Comparison of ENCODE assay signal across 1 cellular context in the genomic region with DNA sequence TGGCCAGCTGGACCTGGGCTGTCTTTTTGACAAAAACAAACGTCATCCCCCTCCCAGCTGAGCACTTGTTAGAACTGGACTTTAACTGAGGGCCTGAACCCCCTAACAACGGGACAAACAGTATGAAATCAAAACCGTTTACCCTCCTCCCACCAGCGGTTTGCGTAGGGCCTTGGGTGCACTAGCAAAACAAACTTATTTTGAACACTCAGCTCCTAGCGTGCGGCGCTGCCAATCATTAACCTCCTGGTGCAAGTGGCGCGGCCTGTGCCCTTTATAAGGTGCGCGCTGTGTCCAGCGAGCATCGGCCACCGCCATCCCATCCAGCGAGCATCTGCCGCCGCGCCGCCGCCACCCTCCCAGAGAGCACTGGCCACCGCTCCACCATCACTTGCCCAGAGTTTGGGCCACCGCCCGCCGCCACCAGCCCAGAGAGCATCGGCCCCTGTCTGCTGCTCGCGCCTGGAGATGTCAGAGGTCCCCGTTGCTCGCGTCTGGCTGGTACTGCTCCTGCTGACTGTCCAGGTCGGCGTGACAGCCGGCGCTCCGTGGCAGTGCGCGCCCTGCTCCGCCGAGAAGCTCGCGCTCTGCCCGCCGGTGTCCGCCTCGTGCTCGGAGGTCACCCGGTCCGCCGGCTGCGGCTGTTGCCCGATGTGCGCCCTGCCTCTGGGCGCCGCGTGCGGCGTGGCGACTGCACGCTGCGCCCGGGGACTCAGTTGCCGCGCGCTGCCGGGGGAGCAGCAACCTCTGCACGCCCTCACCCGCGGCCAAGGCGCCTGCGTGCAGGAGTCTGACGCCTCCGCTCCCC.
TF ChIP-seq lines count a peak whose summit lies in the region.

A gene (plus strand): TSS at position 304 of the 808 bp plus-strand sequence. CDS start 165 bp downstream, at position 469.

TF ChIP-seq in HepG2, 621 proteins besides CTCF, POLR2A, EP300 and RAD21 (continued from another document and continues in another):
- TF ChIP-seq, protein P1, sequence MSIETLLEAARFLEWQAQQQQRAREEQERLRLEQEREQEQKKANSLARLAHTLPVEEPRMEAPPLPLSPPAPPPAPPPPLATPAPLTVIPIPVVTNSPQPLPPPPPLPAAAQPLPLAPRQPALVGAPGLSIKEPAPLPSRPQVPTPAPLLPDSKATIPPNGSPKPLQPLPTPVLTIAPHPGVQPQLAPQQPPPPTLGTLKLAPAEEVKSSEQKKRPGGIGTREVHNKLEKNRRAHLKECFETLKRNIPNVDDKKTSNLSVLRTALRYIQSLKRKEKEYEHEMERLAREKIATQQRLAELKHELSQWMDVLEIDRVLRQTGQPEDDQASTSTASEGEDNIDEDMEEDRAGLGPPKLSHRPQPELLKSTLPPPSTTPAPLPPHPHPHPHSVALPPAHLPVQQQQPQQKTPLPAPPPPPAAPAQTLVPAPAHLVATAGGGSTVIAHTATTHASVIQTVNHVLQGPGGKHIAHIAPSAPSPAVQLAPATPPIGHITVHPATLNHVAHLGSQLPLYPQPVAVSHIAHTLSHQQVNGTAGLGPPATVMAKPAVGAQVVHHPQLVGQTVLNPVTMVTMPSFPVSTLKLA (IDR thresholded peaks at IDR 0.05): 0 out of 2 replicates have a peak, but pooled peaks have one; percentile 31
- TF ChIP-seq NAIF1 (CRISPR knock-in tag; IDR thresholded peaks at IDR 0.05; ENCODE audit: borderline replicate concordance): peak; percentile 83; the same call in 1 of the 2 replicates
- TF ChIP-seq ZNF589 (CRISPR knock-in tag; conservative IDR thresholded peaks at IDR 0.05): peak; percentile 98
- peak; percentile 66 for TF ChIP-seq BCL6 (CRISPR knock-in tag; IDR thresholded peaks at IDR 0.05)
- peak; percentile 93 for TF ChIP-seq ZNF430 (CRISPR knock-in tag; IDR thresholded peaks at IDR 0.05)
- peak; percentile 65; the same call in 1 of the 2 replicates for TF ChIP-seq ZNF598 (CRISPR knock-in tag; IDR thresholded peaks at IDR 0.05; ENCODE audit: borderline replicate concordance)
- TF ChIP-seq REPIN1 (CRISPR knock-in tag; IDR thresholded peaks at IDR 0.05; ENCODE audit: borderline replicate concordance, low read depth): peak; percentile 30; the same call in 1 of the 2 replicates
- TF ChIP-seq, protein P2, sequence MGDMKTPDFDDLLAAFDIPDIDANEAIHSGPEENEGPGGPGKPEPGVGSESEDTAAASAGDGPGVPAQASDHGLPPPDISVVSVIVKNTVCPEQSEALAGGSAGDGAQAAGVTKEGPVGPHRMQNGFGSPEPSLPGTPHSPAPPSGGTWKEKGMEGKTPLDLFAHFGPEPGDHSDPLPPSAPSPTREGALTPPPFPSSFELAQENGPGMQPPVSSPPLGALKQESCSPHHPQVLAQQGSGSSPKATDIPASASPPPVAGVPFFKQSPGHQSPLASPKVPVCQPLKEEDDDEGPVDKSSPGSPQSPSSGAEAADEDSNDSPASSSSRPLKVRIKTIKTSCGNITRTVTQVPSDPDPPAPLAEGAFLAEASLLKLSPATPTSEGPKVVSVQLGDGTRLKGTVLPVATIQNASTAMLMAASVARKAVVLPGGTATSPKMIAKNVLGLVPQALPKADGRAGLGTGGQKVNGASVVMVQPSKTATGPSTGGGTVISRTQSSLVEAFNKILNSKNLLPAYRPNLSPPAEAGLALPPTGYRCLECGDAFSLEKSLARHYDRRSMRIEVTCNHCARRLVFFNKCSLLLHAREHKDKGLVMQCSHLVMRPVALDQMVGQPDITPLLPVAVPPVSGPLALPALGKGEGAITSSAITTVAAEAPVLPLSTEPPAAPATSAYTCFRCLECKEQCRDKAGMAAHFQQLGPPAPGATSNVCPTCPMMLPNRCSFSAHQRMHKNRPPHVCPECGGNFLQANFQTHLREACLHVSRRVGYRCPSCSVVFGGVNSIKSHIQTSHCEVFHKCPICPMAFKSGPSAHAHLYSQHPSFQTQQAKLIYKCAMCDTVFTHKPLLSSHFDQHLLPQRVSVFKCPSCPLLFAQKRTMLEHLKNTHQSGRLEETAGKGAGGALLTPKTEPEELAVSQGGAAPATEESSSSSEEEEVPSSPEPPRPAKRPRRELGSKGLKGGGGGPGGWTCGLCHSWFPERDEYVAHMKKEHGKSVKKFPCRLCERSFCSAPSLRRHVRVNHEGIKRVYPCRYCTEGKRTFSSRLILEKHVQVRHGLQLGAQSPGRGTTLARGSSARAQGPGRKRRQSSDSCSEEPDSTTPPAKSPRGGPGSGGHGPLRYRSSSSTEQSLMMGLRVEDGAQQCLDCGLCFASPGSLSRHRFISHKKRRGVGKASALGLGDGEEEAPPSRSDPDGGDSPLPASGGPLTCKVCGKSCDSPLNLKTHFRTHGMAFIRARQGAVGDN (CRISPR knock-in tag; IDR thresholded peaks at IDR 0.05): peak; percentile 95
- TF ChIP-seq, protein P3, sequence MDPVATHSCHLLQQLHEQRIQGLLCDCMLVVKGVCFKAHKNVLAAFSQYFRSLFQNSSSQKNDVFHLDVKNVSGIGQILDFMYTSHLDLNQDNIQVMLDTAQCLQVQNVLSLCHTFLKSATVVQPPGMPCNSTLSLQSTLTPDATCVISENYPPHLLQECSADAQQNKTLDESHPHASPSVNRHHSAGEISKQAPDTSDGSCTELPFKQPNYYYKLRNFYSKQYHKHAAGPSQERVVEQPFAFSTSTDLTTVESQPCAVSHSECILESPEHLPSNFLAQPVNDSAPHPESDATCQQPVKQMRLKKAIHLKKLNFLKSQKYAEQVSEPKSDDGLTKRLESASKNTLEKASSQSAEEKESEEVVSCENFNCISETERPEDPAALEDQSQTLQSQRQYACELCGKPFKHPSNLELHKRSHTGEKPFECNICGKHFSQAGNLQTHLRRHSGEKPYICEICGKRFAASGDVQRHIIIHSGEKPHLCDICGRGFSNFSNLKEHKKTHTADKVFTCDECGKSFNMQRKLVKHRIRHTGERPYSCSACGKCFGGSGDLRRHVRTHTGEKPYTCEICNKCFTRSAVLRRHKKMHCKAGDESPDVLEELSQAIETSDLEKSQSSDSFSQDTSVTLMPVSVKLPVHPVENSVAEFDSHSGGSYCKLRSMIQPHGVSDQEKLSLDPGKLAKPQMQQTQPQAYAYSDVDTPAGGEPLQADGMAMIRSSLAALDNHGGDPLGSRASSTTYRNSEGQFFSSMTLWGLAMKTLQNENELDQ (CRISPR knock-in tag; IDR thresholded peaks at IDR 0.05; ENCODE audit: borderline replicate concordance): no peak
- TF ChIP-seq, protein P4, sequence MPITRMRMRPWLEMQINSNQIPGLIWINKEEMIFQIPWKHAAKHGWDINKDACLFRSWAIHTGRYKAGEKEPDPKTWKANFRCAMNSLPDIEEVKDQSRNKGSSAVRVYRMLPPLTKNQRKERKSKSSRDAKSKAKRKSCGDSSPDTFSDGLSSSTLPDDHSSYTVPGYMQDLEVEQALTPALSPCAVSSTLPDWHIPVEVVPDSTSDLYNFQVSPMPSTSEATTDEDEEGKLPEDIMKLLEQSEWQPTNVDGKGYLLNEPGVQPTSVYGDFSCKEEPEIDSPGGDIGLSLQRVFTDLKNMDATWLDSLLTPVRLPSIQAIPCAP (CRISPR knock-in tag; IDR thresholded peaks at IDR 0.05; ENCODE audit: low read depth): peak; percentile 72
- TF ChIP-seq, protein P5, sequence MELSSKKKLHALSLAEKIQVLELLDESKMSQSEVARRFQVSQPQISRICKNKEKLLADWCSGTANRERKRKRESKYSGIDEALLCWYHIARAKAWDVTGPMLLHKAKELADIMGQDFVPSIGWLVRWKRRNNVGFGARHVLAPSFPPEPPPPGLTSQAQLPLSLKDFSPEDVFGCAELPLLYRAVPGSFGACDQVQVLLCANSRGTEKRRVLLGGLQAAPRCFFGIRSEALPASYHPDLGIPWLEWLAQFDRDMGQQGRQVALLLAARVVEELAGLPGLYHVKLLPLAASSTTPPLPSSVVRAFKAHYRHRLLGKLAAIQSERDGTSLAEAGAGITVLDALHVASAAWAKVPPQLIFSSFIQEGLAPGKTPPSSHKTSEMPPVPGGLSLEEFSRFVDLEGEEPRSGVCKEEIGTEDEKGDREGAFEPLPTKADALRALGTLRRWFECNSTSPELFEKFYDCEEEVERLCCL (CRISPR knock-in tag; IDR thresholded peaks at IDR 0.05; ENCODE audit: borderline replicate concordance): no peak
- TF ChIP-seq, protein P6, sequence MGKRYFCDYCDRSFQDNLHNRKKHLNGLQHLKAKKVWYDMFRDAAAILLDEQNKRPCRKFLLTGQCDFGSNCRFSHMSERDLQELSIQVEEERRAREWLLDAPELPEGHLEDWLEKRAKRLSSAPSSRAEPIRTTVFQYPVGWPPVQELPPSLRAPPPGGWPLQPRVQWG (CRISPR knock-in tag; IDR thresholded peaks at IDR 0.05; ENCODE audit: borderline replicate concordance, low read depth): no peak
- TF ChIP-seq, protein P7, sequence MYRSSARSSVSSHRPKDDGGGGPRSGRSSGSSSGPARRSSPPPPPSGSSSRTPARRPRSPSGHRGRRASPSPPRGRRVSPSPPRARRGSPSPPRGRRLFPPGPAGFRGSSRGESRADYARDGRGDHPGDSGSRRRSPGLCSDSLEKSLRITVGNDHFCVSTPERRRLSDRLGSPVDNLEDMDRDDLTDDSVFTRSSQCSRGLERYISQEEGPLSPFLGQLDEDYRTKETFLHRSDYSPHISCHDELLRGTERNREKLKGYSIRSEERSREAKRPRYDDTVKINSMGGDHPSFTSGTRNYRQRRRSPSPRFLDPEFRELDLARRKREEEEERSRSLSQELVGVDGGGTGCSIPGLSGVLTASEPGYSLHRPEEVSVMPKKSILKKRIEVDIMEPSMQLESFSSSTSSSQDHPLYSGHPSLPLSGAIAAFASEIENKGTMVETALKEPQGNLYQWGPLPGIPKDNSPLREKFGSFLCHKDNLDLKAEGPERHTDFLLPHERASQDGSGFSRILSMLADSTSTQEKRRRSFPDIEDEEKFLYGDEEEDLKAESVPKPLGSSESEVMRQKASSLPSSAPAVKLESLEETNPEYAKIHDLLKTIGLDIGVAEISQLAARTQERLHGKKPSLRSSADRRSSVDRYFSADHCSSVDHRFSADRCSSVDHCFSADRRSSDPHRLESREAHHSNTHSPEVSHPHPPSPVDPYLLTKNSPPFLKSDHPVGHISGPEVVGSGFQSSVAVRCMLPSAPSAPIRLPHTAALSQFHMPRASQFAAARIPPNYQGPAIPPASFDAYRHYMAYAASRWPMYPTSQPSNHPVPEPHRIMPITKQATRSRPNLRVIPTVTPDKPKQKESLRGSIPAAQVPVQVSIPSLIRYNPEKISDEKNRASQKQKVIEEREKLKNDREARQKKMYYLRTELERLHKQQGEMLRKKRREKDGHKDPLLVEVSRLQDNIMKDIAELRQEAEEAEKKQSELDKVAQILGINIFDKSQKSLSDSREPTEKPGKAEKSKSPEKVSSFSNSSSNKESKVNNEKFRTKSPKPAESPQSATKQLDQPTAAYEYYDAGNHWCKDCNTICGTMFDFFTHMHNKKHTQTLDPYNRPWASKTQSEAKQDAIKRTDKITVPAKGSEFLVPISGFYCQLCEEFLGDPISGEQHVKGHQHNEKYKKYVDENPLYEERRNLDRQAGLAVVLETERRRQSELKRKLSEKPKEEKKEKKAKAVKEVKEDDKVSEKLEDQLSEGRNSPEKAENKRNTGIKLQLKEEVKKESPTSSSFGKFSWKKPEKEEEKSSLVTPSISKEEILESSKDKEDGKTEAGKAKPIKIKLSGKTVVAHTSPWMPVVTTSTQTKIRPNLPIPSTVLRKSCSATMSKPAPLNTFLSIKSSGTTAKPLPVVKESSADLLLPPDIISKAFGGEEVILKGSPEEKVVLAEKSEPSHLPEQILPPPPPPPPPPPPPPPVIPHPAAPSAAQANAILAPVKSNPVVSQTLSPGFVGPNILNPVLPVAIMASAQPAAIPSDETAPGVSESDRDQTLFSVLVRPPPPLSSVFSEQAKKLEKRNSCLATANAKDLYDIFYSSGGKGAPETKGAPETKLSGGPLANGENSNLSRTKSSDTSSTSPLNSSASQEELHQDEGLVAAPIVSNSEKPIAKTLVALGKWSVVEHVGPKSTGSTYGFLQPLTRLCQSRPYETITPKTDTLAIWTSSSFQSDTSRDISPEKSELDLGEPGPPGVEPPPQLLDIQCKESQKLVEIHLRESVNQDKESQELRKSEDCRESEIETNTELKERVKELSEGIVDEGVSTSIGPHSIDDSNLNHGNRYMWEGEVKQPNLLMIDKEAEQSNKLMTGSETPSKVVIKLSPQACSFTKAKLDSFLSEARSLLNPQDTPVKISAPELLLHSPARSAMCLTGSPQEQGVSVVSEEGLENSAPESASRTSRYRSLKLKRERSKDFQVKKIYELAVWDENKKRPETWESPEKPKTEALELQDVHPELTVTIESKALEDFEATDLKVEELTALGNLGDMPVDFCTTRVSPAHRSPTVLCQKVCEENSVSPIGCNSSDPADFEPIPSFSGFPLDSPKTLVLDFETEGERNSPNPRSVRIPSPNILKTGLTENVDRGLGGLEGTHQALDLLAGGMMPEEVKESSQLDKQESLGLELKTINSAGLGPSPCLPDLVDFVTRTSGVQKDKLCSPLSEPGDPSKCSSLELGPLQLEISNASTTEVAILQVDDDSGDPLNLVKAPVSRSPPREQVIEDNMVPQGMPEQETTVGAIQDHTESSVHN (CRISPR knock-in tag; IDR thresholded peaks at IDR 0.05): peak; percentile 76; the same call in 1 of the 2 replicates
- TF ChIP-seq ZNF761 (CRISPR knock-in tag; conservative IDR thresholded peaks at IDR 0.05): peak; percentile 91
- TF ChIP-seq, protein P8, sequence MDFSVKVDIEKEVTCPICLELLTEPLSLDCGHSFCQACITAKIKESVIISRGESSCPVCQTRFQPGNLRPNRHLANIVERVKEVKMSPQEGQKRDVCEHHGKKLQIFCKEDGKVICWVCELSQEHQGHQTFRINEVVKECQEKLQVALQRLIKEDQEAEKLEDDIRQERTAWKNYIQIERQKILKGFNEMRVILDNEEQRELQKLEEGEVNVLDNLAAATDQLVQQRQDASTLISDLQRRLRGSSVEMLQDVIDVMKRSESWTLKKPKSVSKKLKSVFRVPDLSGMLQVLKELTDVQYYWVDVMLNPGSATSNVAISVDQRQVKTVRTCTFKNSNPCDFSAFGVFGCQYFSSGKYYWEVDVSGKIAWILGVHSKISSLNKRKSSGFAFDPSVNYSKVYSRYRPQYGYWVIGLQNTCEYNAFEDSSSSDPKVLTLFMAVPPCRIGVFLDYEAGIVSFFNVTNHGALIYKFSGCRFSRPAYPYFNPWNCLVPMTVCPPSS (IDR thresholded peaks at IDR 0.05): no peak
- TF ChIP-seq ZNF337 (CRISPR knock-in tag; IDR thresholded peaks at IDR 0.05; ENCODE audit: borderline replicate concordance, low read depth): no peak
- no peak for TF ChIP-seq NFE2L2 (IDR thresholded peaks at IDR 0.05; ENCODE audit: low read length)
- peak in 1 of 2 experiments; percentile 81; a peak in 2 of 4 replicates for TF ChIP-seq KLF16 (CRISPR knock-in tag; IDR thresholded peaks at IDR 0.05)
- peak; percentile 40; the same call in 1 of the 2 replicates for TF ChIP-seq TOE1 (CRISPR knock-in tag; IDR thresholded peaks at IDR 0.05)
- TF ChIP-seq PRPF4 (IDR thresholded peaks at IDR 0.05; ENCODE audit: low read depth, low read length, poor library complexity, severe bottlenecking): no peak
- TF ChIP-seq, protein P9, sequence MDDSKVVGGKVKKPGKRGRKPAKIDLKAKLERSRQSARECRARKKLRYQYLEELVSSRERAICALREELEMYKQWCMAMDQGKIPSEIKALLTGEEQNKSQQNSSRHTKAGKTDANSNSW (CRISPR knock-in tag; IDR thresholded peaks at IDR 0.05; ENCODE audit: borderline replicate concordance): peak; percentile 73; the same call in 1 of the 2 replicates
- peak; percentile 55 for TF ChIP-seq RFX3 (CRISPR knock-in tag; IDR thresholded peaks at IDR 0.05)
- TF ChIP-seq, protein P10, sequence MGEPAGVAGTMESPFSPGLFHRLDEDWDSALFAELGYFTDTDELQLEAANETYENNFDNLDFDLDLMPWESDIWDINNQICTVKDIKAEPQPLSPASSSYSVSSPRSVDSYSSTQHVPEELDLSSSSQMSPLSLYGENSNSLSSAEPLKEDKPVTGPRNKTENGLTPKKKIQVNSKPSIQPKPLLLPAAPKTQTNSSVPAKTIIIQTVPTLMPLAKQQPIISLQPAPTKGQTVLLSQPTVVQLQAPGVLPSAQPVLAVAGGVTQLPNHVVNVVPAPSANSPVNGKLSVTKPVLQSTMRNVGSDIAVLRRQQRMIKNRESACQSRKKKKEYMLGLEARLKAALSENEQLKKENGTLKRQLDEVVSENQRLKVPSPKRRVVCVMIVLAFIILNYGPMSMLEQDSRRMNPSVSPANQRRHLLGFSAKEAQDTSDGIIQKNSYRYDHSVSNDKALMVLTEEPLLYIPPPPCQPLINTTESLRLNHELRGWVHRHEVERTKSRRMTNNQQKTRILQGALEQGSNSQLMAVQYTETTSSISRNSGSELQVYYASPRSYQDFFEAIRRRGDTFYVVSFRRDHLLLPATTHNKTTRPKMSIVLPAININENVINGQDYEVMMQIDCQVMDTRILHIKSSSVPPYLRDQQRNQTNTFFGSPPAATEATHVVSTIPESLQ (CRISPR knock-in tag; conservative IDR thresholded peaks at IDR 0.05): no peak
- TF ChIP-seq ADNP (CRISPR knock-in tag; IDR thresholded peaks at IDR 0.05): no peak
